ENCODE assay signal across 20 cellular contexts in genomic region chr20:52082612-52083011, GRCh38.
A peak's percentile ranks its signal among the peaks of the same experiment; 100 is the strongest.
DNase-seq lines count a peak whose midpoint lies in the region; ATAC-seq, FAIRE-seq and TF ChIP-seq lines count a peak whose summit lies in the region.
"Had no signal": no experiment of that assay in that cellular context is flagged by ENCODE, and none has a peak within 500 bp of the region (broad histone marks: within the 10 kb centered on the region; RNA-seq: fewer than 3 reads in every experiment).

No MANE protein-coding gene starts in this region.

- H4K20me1 ChIP-seq in PC-9 (ENCODE audit: insufficient read depth) = no peaks in the 10 kb centered on the region
- H4K20me1 ChIP-seq: BLaER1 treated with 17β-estradiol and CSF1 and Interleukin-3, amounts not matched to agents 10 nM and 100 nM had no signal

- H3K4me3 ChIP-seq in PC-9 (no peak overlapping the region), fibroblast of mammary gland (ENCODE audit: control insufficient read depth, low read depth, low read length) (no peak overlapping the region), BE2C (ENCODE audit: low read depth, low read length) (no peak overlapping the region)
- H3K4me3 ChIP-seq: BLaER1 treated with 17β-estradiol and CSF1 and Interleukin-3, amounts not matched to agents 10 nM and 100 nM; HAP-1; SJSA1 had no signal

- peaks cover 12% of the 10 kb centered on the region for H3K4me1 Mint-ChIP-seq in T-helper 1 cell treated with Interleukin-12 subunit alpha and Interleukin-12 subunit beta and Interleukin-4 antibody, amounts not matched to agents 30 μg/mL and 1 μg/mL, for 36 hours (ENCODE audit: low read depth)
- peaks cover 22% of the 10 kb centered on the region for H3K4me1 Mint-ChIP-seq in stimulated activated effector memory CD8-positive, alpha-beta T cell treated with anti-CD3 and anti-CD28 coated beads, Interleukin-12 subunit alpha, Interleukin-12 subunit beta, amount 100 ng/mL, for 72 hours

- TF ChIP-seq CTCF in PC-9 (conservative IDR thresholded peaks at IDR 0.05) (no peak), fibroblast of mammary gland (conservative IDR thresholded peaks at IDR 0.05; ENCODE audit: control insufficient read depth, insufficient read depth, low read depth, low read length) (no peak), BE2C (IDR thresholded peaks at IDR 0.05; ENCODE audit: low read depth, low read length) (no peak)

- H3K36me3 Mint-ChIP-seq in T-helper 1 cell treated with Interleukin-12 subunit alpha and Interleukin-12 subunit beta and Interleukin-4 antibody, amounts not matched to agents 30 μg/mL and 1 μg/mL, for 36 hours (ENCODE audit: low read depth) = peaks cover 4% of the 10 kb centered on the region
- no peaks in the 10 kb centered on the region for H3K36me3 Mint-ChIP-seq in stimulated activated effector memory CD8-positive, alpha-beta T cell treated with anti-CD3 and anti-CD28 coated beads, Interleukin-12 subunit alpha, Interleukin-12 subunit beta, amount 100 ng/mL, for 72 hours

- POLR2A ChIA-PET in PC-9 (lab: Charles Lee; ENCODE audit: unreplicated experiment) = interaction anchor here (0.7 kb wide), 1 partner anchor 64 kb away, joined by 3 read pairs; no protein-coding TSS in a partner anchor

- H3K9me2 ChIP-seq in PC-9 (ENCODE audit: insufficient read depth) = no peaks in the 10 kb centered on the region

- no peak for FAIRE-seq in RCC 7860 (lab: Jason Lieb, UNC)

- H3K4me1 ChIP-seq in PC-9 (replicated peaks; ENCODE audit: insufficient read depth) (peaks cover 13% of the 10 kb centered on the region), BE2C (no peaks in the 10 kb centered on the region)

- H3K36me3 ChIP-seq in PC-9 (ENCODE audit: low read depth) (peaks cover 45% of the 10 kb centered on the region), BE2C (no peaks in the 10 kb centered on the region)
- H3K36me3 ChIP-seq: HAP-1 had no signal

- H3K27me3 ChIP-seq in PC-9 (ENCODE audit: insufficient read depth, low read depth) (no peaks in the 10 kb centered on the region), BE2C (no peaks in the 10 kb centered on the region)
- H3K27me3 ChIP-seq: BLaER1 treated with 17β-estradiol and CSF1 and Interleukin-3, amounts not matched to agents 10 nM and 100 nM; SJSA1 had no signal

- H3K4me2 ChIP-seq in PC-9 = peak overlapping the region; percentile 6; the same call in 1 of the 2 replicates

- no TSS peak for BruUV-seq in PC-9 (replicated peaks; lab: Mats Ljungman, UMichigan)

- H3F3A ChIP-seq in PC-9 (ENCODE audit: insufficient read depth, low read depth) = peaks cover 20% of the 10 kb centered on the region; the same call in 1 of the 2 replicates

- H3K4me3 Mint-ChIP-seq in T-helper 1 cell treated with Interleukin-12 subunit alpha and Interleukin-12 subunit beta and Interleukin-4 antibody, amounts not matched to agents 30 μg/mL and 1 μg/mL, for 36 hours = no peak overlapping the region
- H3K4me3 Mint-ChIP-seq in stimulated activated effector memory CD8-positive, alpha-beta T cell treated with anti-CD3 and anti-CD28 coated beads, Interleukin-12 subunit alpha, Interleukin-12 subunit beta, amount 100 ng/mL, for 72 hours = no peak overlapping the region

- H3K9me3 ChIP-seq in PC-9 (ENCODE audit: insufficient read depth, low read depth) (peaks cover 12% of the 10 kb centered on the region), BE2C (no peaks in the 10 kb centered on the region)

- CTCF ChIA-PET in PC-9 (lab: Charles Lee) = interaction anchor here (1.1 kb wide), 1 partner anchor 437 kb away, joined by 3 read pairs; no protein-coding TSS in a partner anchor

- ATAC-seq in stimulated activated effector memory CD8-positive, alpha-beta T cell treated with anti-CD3 and anti-CD28 coated beads, Interleukin-12 subunit alpha, Interleukin-12 subunit beta, amount 100 ng/mL, for 72 hours = no peak
- no peak for ATAC-seq in Right ventricle myocardium superior (ENCODE audit: poor library complexity)

- H3K79me2 ChIP-seq in PC-9 (ENCODE audit: low read depth) = no peaks in the 10 kb centered on the region

- peak overlapping the region; percentile 18 for H3K27ac Mint-ChIP-seq in T-helper 1 cell treated with Interleukin-12 subunit alpha and Interleukin-12 subunit beta and Interleukin-4 antibody, amounts not matched to agents 30 μg/mL and 1 μg/mL, for 36 hours
- peak overlapping the region; percentile 71 for H3K27ac Mint-ChIP-seq in stimulated activated effector memory CD8-positive, alpha-beta T cell treated with anti-CD3 and anti-CD28 coated beads, Interleukin-12 subunit alpha, Interleukin-12 subunit beta, amount 100 ng/mL, for 72 hours

- H3K27ac ChIP-seq in PC-9 = no peak overlapping the region
- H3K27ac ChIP-seq: 22Rv1; BLaER1 treated with 17β-estradiol and CSF1 and Interleukin-3, amounts not matched to agents 10 nM and 100 nM; HL-60; RWPE1; SJSA1 had no signal

- DNase-seq in T-helper 1 cell (no peak), PC-9 (no peak), fibroblast of mammary gland (ENCODE audit: low read depth) (peak; percentile 13), BE2C (no peak), Right ventricle myocardium superior (no peak), RCC 7860 (ENCODE audit: low spot score) (no peak)
- DNase-seq in stimulated activated effector memory CD8-positive, alpha-beta T cell treated with anti-CD3 and anti-CD28 coated beads, Interleukin-12 subunit alpha, Interleukin-12 subunit beta, amount 100 ng/mL, for 72 hours (ENCODE audit: low spot score in 2 of 2) = no peak
- DNase-seq: DMS 273 treated with DMSO at 0.1 percent for 48 hours, GDM1, NCI-H1436, NCI-H2029, NCI-H2171, NCI-H69 had no signal

- intact Hi-C loops in PC-9 (cut with micrococcal nuclease; ENCODE audit: unreplicated experiment) = loop anchor here (1.0 to 2.0 kb wide), 5 partner anchors 282 to 1095 kb away; no protein-coding TSS in a partner anchor
- intact Hi-C loops in Right ventricle myocardium superior (cut with DNase I) = loop anchor here (5.0 kb wide), 1 partner anchor 445 kb away; no protein-coding TSS in a partner anchor

- no peak overlapping the region for H2AFZ ChIP-seq in PC-9

- no peaks in the 10 kb centered on the region for H3K27me3 Mint-ChIP-seq in T-helper 1 cell treated with Interleukin-12 subunit alpha and Interleukin-12 subunit beta and Interleukin-4 antibody, amounts not matched to agents 30 μg/mL and 1 μg/mL, for 36 hours (ENCODE audit: low read depth)

- H3K9me3 Mint-ChIP-seq in T-helper 1 cell treated with Interleukin-12 subunit alpha and Interleukin-12 subunit beta and Interleukin-4 antibody, amounts not matched to agents 30 μg/mL and 1 μg/mL, for 36 hours = peaks cover 17% of the 10 kb centered on the region
- peaks cover 5% of the 10 kb centered on the region for H3K9me3 Mint-ChIP-seq in stimulated activated effector memory CD8-positive, alpha-beta T cell treated with anti-CD3 and anti-CD28 coated beads, Interleukin-12 subunit alpha, Interleukin-12 subunit beta, amount 100 ng/mL, for 72 hours
